ENCODE assay signal across 1 cellular context in genomic region chr4:48016141-48017107, GRCh38.
TF ChIP-seq lines count a peak whose summit lies in the region.

CNGA1 (minus strand) TSS chr4:48016681; CDS start chr4:47952689, 63,992 bp downstream.
NIPAL1 (plus strand) TSS chr4:48016772; CDS start chr4:48016840, 68 bp downstream.

TF ChIP-seq in K562, 482 proteins besides CTCF, POLR2A, EP300 and RAD21 (continues in another document):
- TF ChIP-seq MGA (IDR thresholded peaks at IDR 0.05) = peak; percentile 45
- 0 out of 2 replicates have a peak, but pooled peaks have one; percentile 40 for TF ChIP-seq ZNF76 (CRISPR knock-in tag; IDR thresholded peaks at IDR 0.05; ENCODE audit: borderline replicate concordance)
- TF ChIP-seq NKRF (IDR thresholded peaks at IDR 0.05; ENCODE audit: borderline replicate concordance) = no peak
- TF ChIP-seq SP1 (CRISPR knock-in tag; IDR thresholded peaks at IDR 0.05) = peak; percentile 54; the same call in 1 of the 2 replicates
- no peak for TF ChIP-seq SMAD2 (IDR thresholded peaks at IDR 0.05; ENCODE audit: low read depth, low read length)
- peak; percentile 62 to 79; a peak in 3 of 4 replicates for TF ChIP-seq MAZ (CRISPR knock-in tag; conservative IDR thresholded peaks at IDR 0.05 in 1 of 2, IDR thresholded peaks at IDR 0.05 in 1 of 2)
- peak; percentile 39 for TF ChIP-seq HNRNPLL (IDR thresholded peaks at IDR 0.05; ENCODE audit: low read depth, low read length, poor library complexity, severe bottlenecking)
- 0 out of 2 replicates have a peak, but pooled peaks have one; percentile 17 for TF ChIP-seq EGR1 (conservative IDR thresholded peaks at IDR 0.05)
- peak in 1 of 3 experiments; percentile 10 for TF ChIP-seq YY1 (IDR thresholded peaks at IDR 0.05; ENCODE audit: borderline replicate concordance in 1 of 3, control insufficient read depth in 1 of 3, extremely low read depth in 1 of 3, insufficient read depth in 3 of 3, insufficient read length in 1 of 3, insufficient replicate concordance in 2 of 3, low read depth in 1 of 3, low read length in 2 of 3)
- no peak for TF ChIP-seq GABPB2 (CRISPR knock-in tag; conservative IDR thresholded peaks at IDR 0.05)
- TF ChIP-seq VEZF1 (CRISPR knock-in tag; IDR thresholded peaks at IDR 0.05) = peak; percentile 84
- TF ChIP-seq E2F6 (IDR thresholded peaks at IDR 0.05; ENCODE audit: borderline replicate concordance in 1 of 2, extremely low read depth in 1 of 2, insufficient read depth in 1 of 2, insufficient read length in 1 of 2, low read depth in 1 of 2, low read length in 1 of 2, poor library complexity in 1 of 2, severe bottlenecking in 1 of 2) = peak in 1 of 2 experiments; percentile 72
- TF ChIP-seq ZNF134 (CRISPR knock-in tag; conservative IDR thresholded peaks at IDR 0.05) = no peak
- 0 out of 2 replicates have a peak, but pooled peaks have one; percentile 29 for TF ChIP-seq GABPB1 (CRISPR knock-in tag; IDR thresholded peaks at IDR 0.05)
- TF ChIP-seq ARID3A (IDR thresholded peaks at IDR 0.05; ENCODE audit: borderline replicate concordance, low read depth, low read length) = no peak
- TF ChIP-seq ZNF311 (CRISPR knock-in tag; IDR thresholded peaks at IDR 0.05) = no peak
- TF ChIP-seq PRPF4 (IDR thresholded peaks at IDR 0.05; ENCODE audit: insufficient read depth, low read depth, low read length, poor library complexity, severe bottlenecking) = no peak
- TF ChIP-seq ZEB2 (IDR thresholded peaks at IDR 0.05) = no peak
- peak; percentile 32; the same call in 1 of the 2 replicates for TF ChIP-seq PHF8 (IDR thresholded peaks at IDR 0.05; ENCODE audit: borderline replicate concordance, low read length)
- TF ChIP-seq FOXK2 (conservative IDR thresholded peaks at IDR 0.05 in 1 of 2, IDR thresholded peaks at IDR 0.05 in 1 of 2; ENCODE audit: low read depth in 2 of 2) = no peak
- TF ChIP-seq ATF1 (CRISPR knock-in tag; IDR thresholded peaks at IDR 0.05) = no peak
- TF ChIP-seq ATF1 (tag; IDR thresholded peaks at IDR 0.05) = 0 out of 2 replicates have a peak, but pooled peaks have one; percentile 44
- TF ChIP-seq ZNF24 (IDR thresholded peaks at IDR 0.05) = peak; percentile 90
- TF ChIP-seq ZKSCAN1 (IDR thresholded peaks at IDR 0.05; ENCODE audit: low read depth, low read length) = 0 out of 2 replicates have a peak, but pooled peaks have one; percentile 39
- TF ChIP-seq ZNF583 (CRISPR knock-in tag; IDR thresholded peaks at IDR 0.05) = peak; percentile 47; the same call in 1 of the 2 replicates
- TF ChIP-seq E2F3 (CRISPR knock-in tag; IDR thresholded peaks at IDR 0.05) = no peak
- no peak for TF ChIP-seq ZNF668 (CRISPR knock-in tag; IDR thresholded peaks at IDR 0.05)
- no peak for TF ChIP-seq CBFA2T2 (conservative IDR thresholded peaks at IDR 0.05)
- no peak for TF ChIP-seq LEF1 (IDR thresholded peaks at IDR 0.05)
- no peak for TF ChIP-seq RUNX1 (IDR thresholded peaks at IDR 0.05; ENCODE audit: low read depth)
- TF ChIP-seq POLR2G (IDR thresholded peaks at IDR 0.05; ENCODE audit: low read depth, low read length) = peak; percentile 36
- TF ChIP-seq GTF2F1 (IDR thresholded peaks at IDR 0.05; ENCODE audit: low read depth, low read length) = no peak
- no peak for TF ChIP-seq HOMEZ (CRISPR knock-in tag; IDR thresholded peaks at IDR 0.05)
